In genomic region chr3:175526191-175526590, GRCh38 we compare ENCODE assay signal across 13 cellular contexts.
A peak's percentile ranks its signal among the peaks of the same experiment; 100 is the strongest.
DNase-seq lines count a peak whose midpoint lies in the region; ATAC-seq and TF ChIP-seq lines count a peak whose summit lies in the region.
"Had no signal": no experiment of that assay in that cellular context is flagged by ENCODE, and none has a peak within 500 bp of the region (broad histone marks: within the 10 kb centered on the region; RNA-seq: fewer than 3 reads in every experiment).

No MANE protein-coding gene starts in this region.

- no peak for TF ChIP-seq POLR2A in gastroesophageal sphincter (IDR thresholded peaks at IDR 0.05)

- ATAC-seq in activated CD8-positive, alpha-beta T cell treated with anti-CD3 and anti-CD28 coated beads for 36 hours, result no peak
- no peak for ATAC-seq in gastroesophageal sphincter
- ATAC-seq in T-helper 17 cell, result no peak

- POLR2A ChIA-PET in activated CD8-positive, alpha-beta T cell treated with anti-CD3 and anti-CD28 coated beads for 36 hours (lab: Charles Lee), result no interaction called here

- TF ChIP-seq EP300 in gastroesophageal sphincter (IDR thresholded peaks at IDR 0.05), result no peak

- CTCF ChIA-PET in activated CD8-positive, alpha-beta T cell treated with anti-CD3 and anti-CD28 coated beads for 36 hours (lab: Charles Lee), result no interaction called here

- H3K4me1 Mint-ChIP-seq in CD14-positive monocyte (peaks cover 7% of the 10 kb centered on the region), T-helper 17 cell (no peaks in the 10 kb centered on the region), glutamatergic neuron (ENCODE audit: low read depth, unreplicated experiment) (no peaks in the 10 kb centered on the region)
- H3K4me1 Mint-ChIP-seq in activated CD8-positive, alpha-beta T cell treated with anti-CD3 and anti-CD28 coated beads for 36 hours (ENCODE audit: low read depth), result peaks cover 5% of the 10 kb centered on the region

- H3K27me3 ChIP-seq in gastroesophageal sphincter, result no peaks in the 10 kb centered on the region

- peaks cover 0 to 4% (median 0%) of the 10 kb centered on the region in 3 donors for H3K27me3 Mint-ChIP-seq in CD14-positive monocyte (ENCODE audit: low read depth in 3 of 3)
- no peaks in the 10 kb centered on the region for H3K27me3 Mint-ChIP-seq in activated CD8-positive, alpha-beta T cell treated with anti-CD3 and anti-CD28 coated beads for 36 hours
- no peaks in the 10 kb centered on the region for H3K27me3 Mint-ChIP-seq in T-helper 17 cell
- no peaks in the 10 kb centered on the region for H3K27me3 Mint-ChIP-seq in glutamatergic neuron (ENCODE audit: unreplicated experiment)
- H3K27me3 Mint-ChIP-seq: CD8-positive, alpha-beta memory T cell had no signal

- DNase-seq in CD14-positive monocyte (ENCODE audit: low spot score), result no peak
- DNase-seq in activated CD8-positive, alpha-beta T cell treated with anti-CD3 and anti-CD28 coated beads for 36 hours, result no peak
- no peak for DNase-seq in skeletal muscle cell (ENCODE audit: low read depth)
- no peak for DNase-seq in T-helper 17 cell
- DNase-seq in NCI-H510A (lab: John Stamatoyannopoulos, UW), result no peak
- DNase-seq in glutamatergic neuron, result no peak
- DNase-seq in NCI-H1930 (lab: John Stamatoyannopoulos, UW), result no peak
- DNase-seq: anterior cingulate cortex; CD8-positive, alpha-beta memory T cell; nucleus accumbens had no signal

- TF ChIP-seq CTCF in CD14-positive monocyte (IDR thresholded peaks at IDR 0.05) (no peak), gastroesophageal sphincter (IDR thresholded peaks at IDR 0.05) (no peak), glutamatergic neuron (IDR thresholded peaks at IDR 0.05; ENCODE audit: partially characterized antibody, unreplicated experiment) (no peak)
- no peak for TF ChIP-seq CTCF in activated CD8-positive, alpha-beta T cell treated with anti-CD3 and anti-CD28 coated beads for 36 hours (IDR thresholded peaks at IDR 0.05)

- H3K4me3 ChIP-seq in gastroesophageal sphincter, result peak overlapping the region; percentile 34 to 41
- peak overlapping the region; percentile 39 for H3K4me3 ChIP-seq in skeletal muscle cell (ENCODE audit: low read depth, low read length)
- H3K4me3 ChIP-seq: GM12878 had no signal

- H3K27ac Mint-ChIP-seq in CD14-positive monocyte (peak overlapping the region in 2 of 7 donors; percentile 6 to 10), T-helper 17 cell (no peak overlapping the region), glutamatergic neuron (ENCODE audit: unreplicated experiment) (no peak overlapping the region)
- no peak overlapping the region for H3K27ac Mint-ChIP-seq in activated CD8-positive, alpha-beta T cell treated with anti-CD3 and anti-CD28 coated beads for 36 hours

- intact Hi-C loops in CD14-positive monocyte (cut with micrococcal nuclease), result no loop called here
- intact Hi-C loops in activated CD8-positive, alpha-beta T cell treated with anti-CD3 and anti-CD28 coated beads for 36 hours (cut with micrococcal nuclease), result no loop called here

- H3K36me3 ChIP-seq in gastroesophageal sphincter, result no peaks in the 10 kb centered on the region

- WGBS in gastroesophageal sphincter (ENCODE audit: low coverage in 1 of 2), 2 donors, result 50 to 69% methylated on average over 2 of the region's 2 CpGs

- H3K9me3 ChIP-seq in gastroesophageal sphincter (no peaks in the 10 kb centered on the region), T-helper 17 cell (ENCODE audit: control insufficient read depth, low read length, poor library complexity, severe bottlenecking) (no peaks in the 10 kb centered on the region)

- H3K4me3 Mint-ChIP-seq in CD14-positive monocyte (peak overlapping the region; percentile 67 to 82), T-helper 17 cell (no peak overlapping the region), glutamatergic neuron (ENCODE audit: unreplicated experiment) (no peak overlapping the region)
- H3K4me3 Mint-ChIP-seq in activated CD8-positive, alpha-beta T cell treated with anti-CD3 and anti-CD28 coated beads for 36 hours, result peak overlapping the region; percentile 35
- H3K4me3 Mint-ChIP-seq: CD8-positive, alpha-beta memory T cell had no signal

- H3K9me3 Mint-ChIP-seq in CD14-positive monocyte (peaks cover 2 to 12% (median 7%) of the 10 kb centered on the region in 7 donors), glutamatergic neuron (ENCODE audit: unreplicated experiment) (no peaks in the 10 kb centered on the region)
- peaks cover 4% of the 10 kb centered on the region for H3K9me3 Mint-ChIP-seq in activated CD8-positive, alpha-beta T cell treated with anti-CD3 and anti-CD28 coated beads for 36 hours

- no peak overlapping the region for H3K27ac ChIP-seq in gastroesophageal sphincter
- H3K27ac ChIP-seq: KMS-11 had no signal

- H3K36me3 Mint-ChIP-seq in CD14-positive monocyte, result no peaks in the 10 kb centered on the region
- H3K36me3 Mint-ChIP-seq in activated CD8-positive, alpha-beta T cell treated with anti-CD3 and anti-CD28 coated beads for 36 hours (ENCODE audit: low read depth), result no peaks in the 10 kb centered on the region
- H3K36me3 Mint-ChIP-seq in T-helper 17 cell (ENCODE audit: low read depth), result no peaks in the 10 kb centered on the region
- H3K36me3 Mint-ChIP-seq in glutamatergic neuron (ENCODE audit: unreplicated experiment), result no peaks in the 10 kb centered on the region
- H3K36me3 Mint-ChIP-seq: CD8-positive, alpha-beta memory T cell had no signal

- H3K4me1 ChIP-seq in gastroesophageal sphincter, result no peaks in the 10 kb centered on the region

Comparison
In these comparisons a context has a peak if more than half of its experiments do, and no peak if none do; other contexts are left out.
1. H3K4me3 Mint-ChIP-seq: peak in CD14-positive monocyte (2 of 2) and activated CD8-positive, alpha-beta T cell treated with anti-CD3 and anti-CD28 coated beads for 36 hours (single experiment); none in T-helper 17 cell (single experiment) and glutamatergic neuron (single experiment).